8 cellular contexts compared by ENCODE assay signal in the genomic region with DNA sequence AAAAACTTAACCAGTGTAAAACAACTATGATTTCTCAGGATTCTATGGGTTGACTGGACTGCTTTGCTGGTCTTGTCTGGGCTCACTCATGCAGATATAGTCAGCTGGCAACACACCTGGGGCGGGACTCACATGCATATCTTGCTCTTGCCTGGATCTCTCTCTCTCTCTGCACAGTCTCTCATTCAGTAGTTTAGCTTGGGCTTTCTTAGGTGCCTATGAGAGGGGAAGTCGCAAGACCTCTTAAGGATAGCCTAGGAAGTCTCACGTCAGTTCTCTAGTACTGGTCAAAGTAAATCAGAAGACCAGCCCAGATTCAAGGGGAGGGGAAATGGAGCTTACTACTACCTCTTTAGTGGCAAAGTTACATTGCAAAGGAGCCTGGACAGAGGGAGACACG. TPM values are rescaled to one million over a fixed set of nuclear protein-coding genes. Genes with fewer than 3 reads are reported as not detected.
DNase-seq lines count a peak whose midpoint lies in the region; ATAC-seq, FAIRE-seq and TF ChIP-seq lines count a peak whose summit lies in the region.

No MANE protein-coding gene starts in this region.

- H3K4me3 ChIP-seq in PC-9 (no peak overlapping the region), endothelial cell of umbilical vein (replicated peaks in 1 of 3; ENCODE audit: insufficient read depth in 1 of 3, low read depth in 1 of 3, low read length in 3 of 3) (peak overlapping the region in 1 of 3 experiments; percentile 59), osteoblast (ENCODE audit: insufficient read depth, low read length) (no peak overlapping the region), suprapubic skin (no peak overlapping the region)

- no peak for DNase-seq in activated CD4-positive, alpha-beta T cell treated with anti-CD3 and anti-CD28 coated beads, Interleukin-2, amount 10 ng/mL, durations not matched to agents 24 days and 14 days
- DNase-seq in activated CD4-positive, alpha-beta T cell treated with anti-CD3 and anti-CD28 coated beads, Interleukin-2, amount 50 U/mL, for 48 hours: no peak
- no peak for DNase-seq in PC-9
- DNase-seq in endothelial cell of umbilical vein (ENCODE audit: low read depth, low spot score): no peak
- no peak for DNase-seq in osteoblast (ENCODE audit: insufficient read length, low spot score, missing footprints)
- DNase-seq in suprapubic skin (ENCODE audit: low spot score in 2 of 2): no peak

- no peak for ATAC-seq in HG03439 (IDR thresholded peaks at IDR 0.05; ENCODE audit: unreplicated experiment)
- no peak for ATAC-seq in GM21737 (IDR thresholded peaks at IDR 0.05; ENCODE audit: unreplicated experiment)

- H3K27me3 Mint-ChIP-seq in activated CD4-positive, alpha-beta T cell treated with anti-CD3 and anti-CD28 coated beads, Interleukin-2, amount 10 ng/mL, durations not matched to agents 24 days and 14 days: peaks cover 1% of the 10 kb centered on the region

- TF ChIP-seq EP300 in suprapubic skin (IDR thresholded peaks at IDR 0.05): no peak

- FAIRE-seq in endothelial cell of umbilical vein (lab: Jason Lieb, UNC): no peak

- no peak overlapping the region for H3K27ac Mint-ChIP-seq in activated CD4-positive, alpha-beta T cell treated with anti-CD3 and anti-CD28 coated beads, Interleukin-2, amount 10 ng/mL, durations not matched to agents 24 days and 14 days

- CTCF ChIA-PET in PC-9 (lab: Charles Lee): interaction anchor here (0.6 kb wide), 1 partner anchor 19 kb away, joined by 3 read pairs; no protein-coding TSS in a partner anchor
- CTCF ChIA-PET in endothelial cell of umbilical vein (lab: Charles Lee): interaction anchor here (0.6 to 2.4 kb wide), 17 partner anchors 9 to 574 kb away, joined by 3 to 17 read pairs (median 4); a partner anchor contains a TSS

- H3K9ac ChIP-seq in endothelial cell of umbilical vein (replicated peaks; ENCODE audit: extremely low read depth, insufficient read depth, low read length): peak overlapping the region; percentile 34

- whole genome bisulfite sequencing in suprapubic skin: 62% methylated on average over 4 of the region's 4 CpGs

- peaks cover 24% of the 10 kb centered on the region for H3K4me1 Mint-ChIP-seq in activated CD4-positive, alpha-beta T cell treated with anti-CD3 and anti-CD28 coated beads, Interleukin-2, amount 10 ng/mL, durations not matched to agents 24 days and 14 days

- H2AFZ ChIP-seq in PC-9: no peak overlapping the region
- peak overlapping the region; percentile 66 for H2AFZ ChIP-seq in endothelial cell of umbilical vein (ENCODE audit: low read depth, low read length)
- H2AFZ ChIP-seq in osteoblast (ENCODE audit: low read length): no peak overlapping the region

- H3K36me3 Mint-ChIP-seq in activated CD4-positive, alpha-beta T cell treated with anti-CD3 and anti-CD28 coated beads, Interleukin-2, amount 10 ng/mL, durations not matched to agents 24 days and 14 days (ENCODE audit: low read depth): peaks cover 13% of the 10 kb centered on the region

- H3K4me2 ChIP-seq in PC-9 (peak overlapping the region; percentile 92), endothelial cell of umbilical vein (ENCODE audit: insufficient read depth, low read length) (peak overlapping the region; percentile 96), osteoblast (ENCODE audit: insufficient read depth, low read length) (peak overlapping the region; percentile 87)

- H3K9me3 ChIP-seq in PC-9 (ENCODE audit: insufficient read depth, low read depth) (no peaks in the 10 kb centered on the region), endothelial cell of umbilical vein (replicated peaks; ENCODE audit: control insufficient read depth, insufficient read depth, low read length) (no peaks in the 10 kb centered on the region), osteoblast (ENCODE audit: low read depth, low read length) (no peaks in the 10 kb centered on the region), suprapubic skin (no peaks in the 10 kb centered on the region)

- no peaks in the 10 kb centered on the region for H3K9me2 ChIP-seq in PC-9 (ENCODE audit: insufficient read depth)

- peaks cover 4% of the 10 kb centered on the region for H3K4me1 ChIP-seq in PC-9 (replicated peaks; ENCODE audit: insufficient read depth)
- peaks cover 28% of the 10 kb centered on the region for H3K4me1 ChIP-seq in endothelial cell of umbilical vein (ENCODE audit: control insufficient read depth, extremely low read depth, insufficient read depth, low read length)
- peaks cover 16% of the 10 kb centered on the region for H3K4me1 ChIP-seq in osteoblast (ENCODE audit: insufficient read depth, low read length)
- H3K4me1 ChIP-seq in suprapubic skin: peaks cover 29% of the 10 kb centered on the region

- dilution Hi-C loops in endothelial cell of umbilical vein (cut with MboI; ENCODE audit: extremely low pct_ligation_motif_present, low sequenced_read_pairs): no loop called here

- H3K9me3 Mint-ChIP-seq in activated CD4-positive, alpha-beta T cell treated with anti-CD3 and anti-CD28 coated beads, Interleukin-2, amount 10 ng/mL, durations not matched to agents 24 days and 14 days: no peaks in the 10 kb centered on the region

- no peaks in the 10 kb centered on the region for H4K20me1 ChIP-seq in PC-9 (ENCODE audit: insufficient read depth)
- H4K20me1 ChIP-seq in endothelial cell of umbilical vein (replicated peaks; ENCODE audit: control insufficient read depth, extremely low read depth, insufficient read depth, low read length): no peaks in the 10 kb centered on the region
- H4K20me1 ChIP-seq in osteoblast (ENCODE audit: insufficient read depth, low read length): peaks cover 8% of the 10 kb centered on the region

- H3K4me3 Mint-ChIP-seq in activated CD4-positive, alpha-beta T cell treated with anti-CD3 and anti-CD28 coated beads, Interleukin-2, amount 10 ng/mL, durations not matched to agents 24 days and 14 days: peak overlapping the region; percentile 6

- POLR2A ChIA-PET in PC-9 (lab: Charles Lee; ENCODE audit: unreplicated experiment): interaction anchor here (0.6 kb wide), 1 partner anchor 304 kb away, joined by 3 read pairs; no protein-coding TSS in a partner anchor
- POLR2A ChIA-PET in endothelial cell of umbilical vein (lab: Charles Lee): no interaction called here

- intact Hi-C loops in activated CD4-positive, alpha-beta T cell treated with anti-CD3 and anti-CD28 coated beads, Interleukin-2, amount 10 ng/mL, durations not matched to agents 24 days and 14 days (cut with micrococcal nuclease): loop anchor here (10.0 kb wide), 1 partner anchor 752 kb away; no protein-coding TSS in a partner anchor
- intact Hi-C loops in PC-9 (cut with micrococcal nuclease; ENCODE audit: unreplicated experiment): loop anchor here (10.0 kb wide), 2 partner anchors 418 to 662 kb away; a partner anchor contains a TSS
- intact Hi-C loops in endothelial cell of umbilical vein (cut with micrococcal nuclease): loop anchor here (10.0 kb wide), 1 partner anchor 418 kb away; a partner anchor contains a TSS

- peaks cover 15% of the 10 kb centered on the region; the same call in 1 of the 2 replicates for H3F3A ChIP-seq in PC-9 (ENCODE audit: insufficient read depth, low read depth)

- no peaks in the 10 kb centered on the region for H3K36me3 ChIP-seq in PC-9 (ENCODE audit: low read depth)
- no peaks in the 10 kb centered on the region for H3K36me3 ChIP-seq in endothelial cell of umbilical vein (ENCODE audit: control insufficient read depth in 2 of 2, extremely low read depth in 1 of 2, insufficient read depth in 2 of 2, low read length in 2 of 2)
- no peaks in the 10 kb centered on the region for H3K36me3 ChIP-seq in osteoblast (ENCODE audit: insufficient read depth, low read length)
- no peaks in the 10 kb centered on the region for H3K36me3 ChIP-seq in suprapubic skin

- TF ChIP-seq CTCF in PC-9 (conservative IDR thresholded peaks at IDR 0.05) (no peak), endothelial cell of umbilical vein (IDR thresholded peaks at IDR 0.05; ENCODE audit: extremely low read depth in 1 of 2, insufficient read depth in 1 of 2, low read depth in 1 of 2, low read length in 2 of 2) (no peak), osteoblast (IDR thresholded peaks at IDR 0.05; ENCODE audit: extremely low read depth, low read depth, low read length) (no peak), suprapubic skin (IDR thresholded peaks at IDR 0.05) (no peak)

- H3K9me1 ChIP-seq in endothelial cell of umbilical vein (replicated peaks; ENCODE audit: control insufficient read depth, extremely low read depth, insufficient read depth, low read length): no peaks in the 10 kb centered on the region

- BruUV-seq in PC-9 (replicated peaks; lab: Mats Ljungman, UMichigan) (no TSS peak), endothelial cell of umbilical vein (replicated peaks; lab: Mats Ljungman, UMichigan) (no TSS peak)

- H3K79me2 ChIP-seq in PC-9 (ENCODE audit: low read depth): peaks cover 51% of the 10 kb centered on the region
- peaks cover 57% of the 10 kb centered on the region for H3K79me2 ChIP-seq in endothelial cell of umbilical vein (ENCODE audit: control insufficient read depth, insufficient read depth, low read length)
- peaks cover 65% of the 10 kb centered on the region for H3K79me2 ChIP-seq in osteoblast (ENCODE audit: insufficient read depth, low read length)

- no peak overlapping the region for H3K27ac ChIP-seq in PC-9
- peak overlapping the region; percentile 40 for H3K27ac ChIP-seq in endothelial cell of umbilical vein (ENCODE audit: insufficient read depth, low read depth, low read length)
- H3K27ac ChIP-seq in osteoblast (ENCODE audit: low read depth, low read length): no peak overlapping the region
- H3K27ac ChIP-seq in suprapubic skin: no peak overlapping the region

- H3K27me3 ChIP-seq in PC-9 (ENCODE audit: insufficient read depth, low read depth): no peaks in the 10 kb centered on the region
- H3K27me3 ChIP-seq in endothelial cell of umbilical vein (ENCODE audit: control insufficient read depth in 2 of 2, insufficient read depth in 2 of 2, low read length in 2 of 2): no peaks in the 10 kb centered on the region
- H3K27me3 ChIP-seq in osteoblast (ENCODE audit: insufficient read depth, low read length): no peaks in the 10 kb centered on the region
- no peaks in the 10 kb centered on the region for H3K27me3 ChIP-seq in suprapubic skin

- TF ChIP-seq POLR2A in endothelial cell of umbilical vein (IDR thresholded peaks at IDR 0.05; ENCODE audit: low read depth, low read length) (no peak), suprapubic skin (IDR thresholded peaks at IDR 0.05) (no peak)

RNA-seq across cellular contexts. Expression of a gene that starts 2.0 kb away (rescaled TPM):
- 36.5 and 37.5 TPM in 2 replicates for total RNA-seq in activated CD4-positive, alpha-beta T cell treated with anti-CD3 and anti-CD28 coated beads, Interleukin-2, amount 10 ng/mL, durations not matched to agents 24 days and 14 days
- total RNA-seq in PC-9 (2021): 15.4 and 17.1 TPM in 2 replicates
- total RNA-seq in endothelial cell of umbilical vein: 47.3 and 53.0 TPM in 2 replicates
- 29.8 and 30.7 TPM in 2 replicates for polyA plus RNA-seq in endothelial cell of umbilical vein
- 61.9 and 64.9 TPM in 2 replicates for polyA plus RNA-seq in endothelial cell of umbilical vein (2011; cell fraction: cytosol; rRNA removed)
- polyA plus RNA-seq in endothelial cell of umbilical vein (2011; cell fraction: nucleus; rRNA removed): 40.6 and 55.2 TPM in 2 replicates
- polyA plus RNA-seq in endothelial cell of umbilical vein (2012): 61.3 and 109 TPM in 2 replicates
- polyA minus RNA-seq in endothelial cell of umbilical vein: 38.7 and 43.2 TPM in 2 replicates
- polyA minus RNA-seq in endothelial cell of umbilical vein (2011; cell fraction: cytosol; rRNA and poly(A)+ RNA removed): 9.4 TPM
- polyA minus RNA-seq in endothelial cell of umbilical vein (2011; cell fraction: nucleus; rRNA and poly(A)+ RNA removed): 20.3 and 27.8 TPM in 2 replicates
- total RNA-seq in osteoblast: 79.3 TPM in 2 replicates
- total RNA-seq in suprapubic skin: 10 to 100 TPM; 36.3 to 59.5 (median 39.3) TPM

RNA-seq across cellular contexts. Expression of a gene that starts 26.4 kb away (rescaled TPM):
- 25.4 and 28.8 TPM in 2 replicates for total RNA-seq in activated CD4-positive, alpha-beta T cell treated with anti-CD3 and anti-CD28 coated beads, Interleukin-2, amount 10 ng/mL, durations not matched to agents 24 days and 14 days
- total RNA-seq in PC-9 (2021) (8.5 and 13.1 TPM in 2 replicates), endothelial cell of umbilical vein (14.8 and 15.7 TPM in 2 replicates), osteoblast (14.8 and 17.7 TPM in 2 replicates), suprapubic skin (10 to 100 TPM in 3 of 4 donors, 1 to 10 TPM in 1; 8.6 to 17.4 (median 15.3) TPM)
- 6.2 and 6.5 TPM in 2 replicates for polyA plus RNA-seq in endothelial cell of umbilical vein
- 6.7 and 7.6 TPM in 2 replicates for polyA plus RNA-seq in endothelial cell of umbilical vein (2011; cell fraction: cytosol; rRNA removed)
- 8.2 and 9.4 TPM in 2 replicates for polyA plus RNA-seq in endothelial cell of umbilical vein (2011; cell fraction: nucleus; rRNA removed)
- 6.2 and 10.5 TPM in 2 replicates for polyA plus RNA-seq in endothelial cell of umbilical vein (2012)
- 23.8 and 25.3 TPM in 2 replicates for polyA minus RNA-seq in endothelial cell of umbilical vein
- polyA minus RNA-seq in endothelial cell of umbilical vein (2011; cell fraction: cytosol; rRNA and poly(A)+ RNA removed): 24.5 TPM
- 19.1 and 31.3 TPM in 2 replicates for polyA minus RNA-seq in endothelial cell of umbilical vein (2011; cell fraction: nucleus; rRNA and poly(A)+ RNA removed)
